Comparison of ENCODE assay signal across 8 cellular contexts in the genomic region with DNA sequence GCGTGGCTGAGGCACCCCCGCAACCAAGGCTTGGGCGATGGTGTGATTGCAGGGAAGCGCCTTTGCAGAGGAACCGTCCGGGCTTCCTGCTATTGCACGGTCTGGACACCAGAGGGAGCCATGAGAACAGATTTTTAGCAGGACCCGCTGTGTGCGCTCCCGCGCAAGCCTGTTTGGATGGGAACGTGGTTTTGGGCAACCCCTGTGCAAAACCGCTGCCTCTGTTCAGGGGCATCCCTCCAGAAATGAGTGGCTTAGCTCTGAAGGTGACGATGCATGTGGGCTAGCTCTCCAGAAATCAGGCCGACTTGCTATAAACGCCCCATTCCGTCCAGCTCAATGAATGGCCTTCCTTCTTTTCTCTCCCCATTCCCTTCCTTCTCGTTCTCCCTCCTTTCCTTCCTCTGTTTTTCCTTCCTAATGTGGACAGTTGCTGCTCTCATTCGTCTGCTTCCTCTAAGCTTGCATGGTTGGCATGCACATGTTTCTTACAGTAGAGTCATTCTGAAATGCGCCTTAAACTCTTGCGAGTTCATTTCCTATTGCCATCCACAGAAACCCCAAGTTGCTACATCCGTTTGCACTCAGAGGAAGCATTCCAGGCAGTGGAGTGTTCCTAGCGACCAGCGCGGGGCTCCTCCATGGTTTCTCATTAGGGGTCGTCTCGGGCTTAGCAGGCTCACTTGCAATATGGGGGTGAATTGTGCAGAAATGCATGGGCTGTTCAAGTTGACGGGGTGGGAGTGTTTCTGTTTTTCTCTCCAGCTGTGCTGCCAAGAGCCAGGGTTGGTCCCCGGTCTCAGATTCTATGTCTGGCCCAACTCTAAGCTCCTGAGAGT.
DNase-seq lines count a peak whose midpoint lies in the region; ATAC-seq and TF ChIP-seq lines count a peak whose summit lies in the region.

No MANE protein-coding gene starts in this region.

- peak; percentile 32 for DNase-seq in NCI-H1105 treated with DMSO at 0.1 percent for 48 hours (lab: John Stamatoyannopoulos, UW)
- no peak for DNase-seq in NCI-H1105 (lab: John Stamatoyannopoulos, UW)
- peak; percentile 43 for DNase-seq in NCI-H774 (lab: John Stamatoyannopoulos, UW)
- peak; percentile 78 for DNase-seq in activated CD8-positive, alpha-beta memory T cell treated with anti-CD3 and anti-CD28 coated beads, Interleukin-2, amount 10 ng/mL, durations not matched to agents 7 days and 5 days
- DNase-seq in epithelial cell of esophagus (ENCODE audit: low read depth), result peak; percentile 61
- DNase-seq in stimulated activated CD8-positive, alpha-beta memory T cell treated with anti-CD3 and anti-CD28 coated beads, Interleukin-4, amount 100 ng/mL, for 1 hour (ENCODE audit: low read depth in 2 of 2, low spot score in 1 of 2), result peak; percentile 10 to 15

- no peak overlapping the region for H3K9ac ChIP-seq in muscle layer of colon (ENCODE audit: low read length)

- H3K27me3 ChIP-seq in muscle layer of colon (ENCODE audit: control insufficient read depth in 1 of 2, insufficient read depth in 2 of 2, low read length in 2 of 2), result peaks cover 0 to 4% of the 10 kb centered on the region in 2 donors

- peak overlapping the region; percentile 6 for H3K4me3 Mint-ChIP-seq in activated CD8-positive, alpha-beta memory T cell treated with anti-CD3 and anti-CD28 coated beads, Interleukin-2, amount 10 ng/mL, durations not matched to agents 7 days and 5 days

- TF ChIP-seq CTCF in epithelial cell of esophagus (IDR thresholded peaks at IDR 0.05; ENCODE audit: insufficient read depth, low read depth, low read length, missing control alignments), result peak; percentile 94

- peak; percentile 61 for ATAC-seq in HG03064 (IDR thresholded peaks at IDR 0.05; ENCODE audit: low read depth, unreplicated experiment)
- peak; percentile 65 for ATAC-seq in activated CD8-positive, alpha-beta memory T cell treated with anti-CD3 and anti-CD28 coated beads, Interleukin-2, amount 10 ng/mL, durations not matched to agents 7 days and 5 days

- H3K27ac ChIP-seq in muscle layer of colon (ENCODE audit: low read depth, low read length), result no peak overlapping the region

- no peaks in the 10 kb centered on the region for H3K9me3 ChIP-seq in muscle layer of colon (ENCODE audit: low read length)

- peaks cover 4% of the 10 kb centered on the region for H3K27me3 Mint-ChIP-seq in activated CD8-positive, alpha-beta memory T cell treated with anti-CD3 and anti-CD28 coated beads, Interleukin-2, amount 10 ng/mL, durations not matched to agents 7 days and 5 days

- H3K4me1 Mint-ChIP-seq in activated CD8-positive, alpha-beta memory T cell treated with anti-CD3 and anti-CD28 coated beads, Interleukin-2, amount 10 ng/mL, durations not matched to agents 7 days and 5 days, result peaks cover 8% of the 10 kb centered on the region

- no peaks in the 10 kb centered on the region for H3K36me3 Mint-ChIP-seq in activated CD8-positive, alpha-beta memory T cell treated with anti-CD3 and anti-CD28 coated beads, Interleukin-2, amount 10 ng/mL, durations not matched to agents 7 days and 5 days

- H3K4me3 ChIP-seq in epithelial cell of esophagus (ENCODE audit: low read length) (no peak overlapping the region), muscle layer of colon (ENCODE audit: low read depth in 1 of 2, low read length in 2 of 2) (peak overlapping the region; percentile 4 to 58)

- H3K36me3 ChIP-seq in muscle layer of colon (ENCODE audit: insufficient read depth, low read length), result no peaks in the 10 kb centered on the region

- no peaks in the 10 kb centered on the region for H3K4me1 ChIP-seq in muscle layer of colon (ENCODE audit: insufficient read depth, low read length)

- H3K9me3 Mint-ChIP-seq in activated CD8-positive, alpha-beta memory T cell treated with anti-CD3 and anti-CD28 coated beads, Interleukin-2, amount 10 ng/mL, durations not matched to agents 7 days and 5 days (ENCODE audit: low read depth), result no peaks in the 10 kb centered on the region

- no peak overlapping the region for H3K27ac Mint-ChIP-seq in activated CD8-positive, alpha-beta memory T cell treated with anti-CD3 and anti-CD28 coated beads, Interleukin-2, amount 10 ng/mL, durations not matched to agents 7 days and 5 days

- CTCF ChIA-PET in activated CD8-positive, alpha-beta memory T cell treated with anti-CD3 and anti-CD28 coated beads, Interleukin-2, amount 10 ng/mL, durations not matched to agents 7 days and 5 days (lab: Charles Lee), result interaction anchor here (1.0 to 2.7 kb wide), 4 partner anchors 67 to 907 kb away, joined by 3 to 19 read pairs (median 4); no protein-coding TSS in a partner anchor
